In genomic region chr12:29275834-29276233, GRCh38 we compare ENCODE assay signal across 17 cellular contexts.
DNase-seq lines count a peak whose midpoint lies in the region; ATAC-seq and TF ChIP-seq lines count a peak whose summit lies in the region.
"Had no signal": no experiment of that assay in that cellular context is flagged by ENCODE, and none has a peak within 500 bp of the region (broad histone marks: within the 10 kb centered on the region; RNA-seq: fewer than 3 reads in every experiment).

No MANE protein-coding gene starts in this region.

- H3K9me3 Mint-ChIP-seq in activated naive CD4-positive, alpha-beta T cell treated with anti-CD3 and anti-CD28 coated beads, Interleukin-2, amount 10 ng/mL, durations not matched to agents 7 days and 5 days: no peaks in the 10 kb centered on the region
- H3K9me3 Mint-ChIP-seq in activated naive CD4-positive, alpha-beta T cell treated with anti-CD3 and anti-CD28 coated beads, Interleukin-2, amount 50 U/mL, for 72 hours: no peaks in the 10 kb centered on the region
- H3K9me3 Mint-ChIP-seq: CD4-positive, alpha-beta T cell; CD8-positive, alpha-beta T cell had no signal

- no peaks in the 10 kb centered on the region for H3K27me3 Mint-ChIP-seq in activated naive CD4-positive, alpha-beta T cell treated with anti-CD3 and anti-CD28 coated beads, Interleukin-2, amount 10 ng/mL, durations not matched to agents 7 days and 5 days
- H3K27me3 Mint-ChIP-seq: B cell; CD4-positive, alpha-beta T cell had no signal

- no peaks in the 10 kb centered on the region for H3K4me1 Mint-ChIP-seq in activated naive CD4-positive, alpha-beta T cell treated with anti-CD3 and anti-CD28 coated beads, Interleukin-2, amount 10 ng/mL, durations not matched to agents 7 days and 5 days
- H3K4me1 Mint-ChIP-seq: B cell had no signal

- peak overlapping the region; percentile 5 for H3K27ac Mint-ChIP-seq in activated naive CD4-positive, alpha-beta T cell treated with anti-CD3 and anti-CD28 coated beads, Interleukin-2, amount 10 ng/mL, durations not matched to agents 7 days and 5 days
- no peak overlapping the region for H3K27ac Mint-ChIP-seq in activated naive CD4-positive, alpha-beta T cell treated with anti-CD3 and anti-CD28 coated beads, Interleukin-2, amount 50 U/mL, for 72 hours
- H3K27ac Mint-ChIP-seq: B cell; CD4-positive, alpha-beta T cell; CD8-positive, alpha-beta T cell had no signal

- H3K27me3 ChIP-seq in mesendoderm (ENCODE audit: insufficient read depth, low read length, poor library complexity) (no peaks in the 10 kb centered on the region), ascending aorta (no peaks in the 10 kb centered on the region)
- H3K27me3 ChIP-seq: BLaER1 treated with 17β-estradiol and CSF1 and Interleukin-3, amounts not matched to agents 10 nM and 100 nM had no signal

- no peak overlapping the region for H4K5ac ChIP-seq in mesendoderm (ENCODE audit: low read length)

- H2BK5ac ChIP-seq in mesendoderm (ENCODE audit: low read length): peak overlapping the region; percentile 42

- no peaks in the 10 kb centered on the region for H3K36me3 ChIP-seq in mesendoderm (ENCODE audit: control insufficient read depth, insufficient read depth, low read length)
- H3K36me3 ChIP-seq in ascending aorta: no peaks in the 10 kb centered on the region

- no peak for DNase-seq in activated naive CD4-positive, alpha-beta T cell treated with anti-CD3 and anti-CD28 coated beads, Interleukin-2, amount 10 ng/mL, durations not matched to agents 7 days and 5 days
- DNase-seq in activated naive CD4-positive, alpha-beta T cell treated with anti-CD3 and anti-CD28 coated beads, Interleukin-2, amount 50 U/mL, for 72 hours (ENCODE audit: low spot score in 2 of 2): no peak
- peak; percentile 66 for DNase-seq in mesendoderm
- no peak for DNase-seq in HCEC 1CT
- DNase-seq in ascending aorta (ENCODE audit: low spot score in 2 of 2): no peak
- DNase-seq: AML-193; Caco-2; Calu3; CD4-positive, alpha-beta T cell; CD8-positive, alpha-beta T cell; DMS79 treated with DMSO at 0.1 percent for 48 hours; GF-D8 had no signal

- H3K79me2 ChIP-seq in mesendoderm (ENCODE audit: control insufficient read depth, insufficient read depth, low read length): no peaks in the 10 kb centered on the region

- no peak overlapping the region for H4K8ac ChIP-seq in mesendoderm (ENCODE audit: low read depth, low read length)

- intact Hi-C loops in ascending aorta (cut with DNase I): no loop called here

- H3K79me1 ChIP-seq in mesendoderm (ENCODE audit: low read length): no peaks in the 10 kb centered on the region

- CTCF ChIA-PET in activated naive CD4-positive, alpha-beta T cell treated with anti-CD3 and anti-CD28 coated beads, Interleukin-2, amount 10 ng/mL, durations not matched to agents 7 days and 5 days (lab: Charles Lee): no interaction called here

- ATAC-seq in activated naive CD4-positive, alpha-beta T cell treated with anti-CD3 and anti-CD28 coated beads, Interleukin-2, amount 50 U/mL, for 72 hours: no peak
- ATAC-seq: A549; CD8-positive, alpha-beta T cell had no signal

- no peak overlapping the region for H3K23ac ChIP-seq in mesendoderm (ENCODE audit: low read length)

- no peak overlapping the region for H3K9ac ChIP-seq in mesendoderm (ENCODE audit: low read length)
- H3K9ac ChIP-seq: BLaER1 treated with 17β-estradiol and CSF1 and Interleukin-3, amounts not matched to agents 10 nM and 100 nM had no signal

- no peak overlapping the region for H2AK5ac ChIP-seq in mesendoderm (ENCODE audit: low read length)

- H3K4me3 ChIP-seq in mesendoderm (ENCODE audit: low read length) (no peak overlapping the region), ascending aorta (no peak overlapping the region)
- H3K4me3 ChIP-seq: A549; BLaER1 treated with 17β-estradiol and CSF1 and Interleukin-3, amounts not matched to agents 10 nM and 100 nM had no signal

- H3K36me3 Mint-ChIP-seq in activated naive CD4-positive, alpha-beta T cell treated with anti-CD3 and anti-CD28 coated beads, Interleukin-2, amount 10 ng/mL, durations not matched to agents 7 days and 5 days: peaks cover 9% of the 10 kb centered on the region
- H3K36me3 Mint-ChIP-seq in activated naive CD4-positive, alpha-beta T cell treated with anti-CD3 and anti-CD28 coated beads, Interleukin-2, amount 50 U/mL, for 72 hours: peaks cover 0 to under 1% of the 10 kb centered on the region in 2 donors

- H3K18ac ChIP-seq in mesendoderm (ENCODE audit: low read length): no peak overlapping the region

- no peaks in the 10 kb centered on the region for H3K9me3 ChIP-seq in ascending aorta
- H3K9me3 ChIP-seq: A549, Caco-2 had no signal

- no peak for TF ChIP-seq CTCF in ascending aorta (IDR thresholded peaks at IDR 0.05)

- H3K27ac ChIP-seq in mesendoderm (ENCODE audit: low read depth, low read length) (peak overlapping the region; percentile 20), ascending aorta (no peak overlapping the region)
- H3K27ac ChIP-seq: 22Rv1; A549; BLaER1 treated with 17β-estradiol and CSF1 and Interleukin-3, amounts not matched to agents 10 nM and 100 nM; C4-2B had no signal

- no peak overlapping the region for H3K56ac ChIP-seq in mesendoderm (ENCODE audit: low read length)

- peaks cover 4% of the 10 kb centered on the region for H3K4me1 ChIP-seq in mesendoderm (ENCODE audit: control insufficient read depth, low read depth, low read length)
- H3K4me1 ChIP-seq in ascending aorta: no peaks in the 10 kb centered on the region
- H3K4me1 ChIP-seq: A549 had no signal

- H3K4ac ChIP-seq in mesendoderm (ENCODE audit: low read depth, low read length): no peak overlapping the region

- no peak overlapping the region for H3K4me3 Mint-ChIP-seq in activated naive CD4-positive, alpha-beta T cell treated with anti-CD3 and anti-CD28 coated beads, Interleukin-2, amount 10 ng/mL, durations not matched to agents 7 days and 5 days
- H3K4me3 Mint-ChIP-seq: B cell; CD4-positive, alpha-beta T cell; CD8-positive, alpha-beta T cell had no signal

- WGBS in mesendoderm (ENCODE audit: extremely low coverage, insufficient coverage, low lambda C conversion rate): no CpG with 5 or more reads among the region's 3 CpGs

- H2BK120ac ChIP-seq in mesendoderm (ENCODE audit: low read depth, low read length): no peak overlapping the region

- no peak overlapping the region for H2BK15ac ChIP-seq in mesendoderm (replicated peaks; ENCODE audit: low read depth)

- no peak overlapping the region for H3K4me2 ChIP-seq in mesendoderm (ENCODE audit: low read length)
- H3K4me2 ChIP-seq: A549; BLaER1 treated with 17β-estradiol and CSF1 and Interleukin-3, amounts not matched to agents 10 nM and 100 nM had no signal
